In the genomic region with DNA sequence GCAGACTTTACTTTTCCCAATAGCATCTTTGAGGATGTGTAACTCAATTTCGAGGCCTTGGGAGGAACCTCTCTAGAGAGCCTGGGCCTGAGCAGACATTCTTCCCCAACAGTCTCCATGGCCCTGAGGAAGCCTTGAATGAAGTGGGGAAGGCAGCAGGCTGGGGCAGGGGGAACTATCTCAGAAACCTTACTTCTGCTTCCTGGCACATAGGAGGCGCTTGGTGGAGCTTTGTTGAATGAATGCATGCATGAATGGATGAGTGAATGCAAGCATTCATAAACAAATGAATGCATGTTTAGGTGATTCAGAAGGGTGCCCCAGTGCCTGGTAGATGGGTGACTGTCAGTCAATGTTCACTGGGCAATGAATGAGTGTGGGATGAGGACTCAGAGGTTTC, we compare ENCODE assay signal across 15 cellular contexts. TPM values are rescaled to one million over a fixed set of nuclear protein-coding genes. Genes with fewer than 3 reads are reported as not detected.
DNase-seq lines count a peak whose midpoint lies in the region; ATAC-seq and TF ChIP-seq lines count a peak whose summit lies in the region.
"Had no signal": no experiment of that assay in that cellular context is flagged by ENCODE, and none has a peak within 500 bp of the region (broad histone marks: within the 10 kb centered on the region; RNA-seq: fewer than 3 reads in every experiment).

No MANE protein-coding gene starts in this region.

- peak; percentile 43 to 60 for ATAC-seq in lower lobe of right lung
- no peak for ATAC-seq in HG02798 (IDR thresholded peaks at IDR 0.05; ENCODE audit: poor library complexity, unreplicated experiment)
- ATAC-seq in psoas muscle: no peak
- no peak for ATAC-seq in GM21381 (IDR thresholded peaks at IDR 0.05; ENCODE audit: unreplicated experiment)

- intact Hi-C loops in lower lobe of right lung (cut with DNase I): no loop called here
- intact Hi-C loops in psoas muscle (cut with DNase I): no loop called here

- CTCF ChIA-PET in GM10248 (lab: Yijun Ruan, JAX): interaction anchor here (0.9 to 2.0 kb wide), 2 partner anchors 8 to 57 kb away, joined by 3 to 5 read pairs; no protein-coding TSS in a partner anchor

- no peak overlapping the region for H3K4me3 ChIP-seq in lower lobe of right lung
- H3K4me3 ChIP-seq in psoas muscle: no peak overlapping the region
- H3K4me3 ChIP-seq: stomach had no signal

- no peak overlapping the region for H3K27ac ChIP-seq in lower lobe of right lung
- H3K27ac ChIP-seq in psoas muscle: no peak overlapping the region
- H3K27ac ChIP-seq: HL-60 had no signal

- TF ChIP-seq CTCF in GM10248 (IDR thresholded peaks at IDR 0.05; ENCODE audit: control extremely low read depth, extremely low read depth, low read depth, missing control alignments) (no peak), lower lobe of right lung (IDR thresholded peaks at IDR 0.05) (no peak), psoas muscle (IDR thresholded peaks at IDR 0.05) (no peak)

- H3K9me3 ChIP-seq in lower lobe of right lung: no peaks in the 10 kb centered on the region
- H3K9me3 ChIP-seq in psoas muscle: no peaks in the 10 kb centered on the region
- H3K9me3 ChIP-seq: stomach had no signal

- DNase-seq in ACHN: peak; percentile 2
- peak; percentile 19 for DNase-seq in GM10248 (ENCODE audit: extremely low spot score)
- DNase-seq in SKM-1 treated with dmso at 0.1 percent for 144 hours (lab: John Stamatoyannopoulos, UW; ENCODE audit: unreplicated experiment): peak; percentile 36
- DNase-seq in lower lobe of right lung: no peak
- no peak for DNase-seq in psoas muscle
- no peak for DNase-seq in iPS-NIHi7 (ENCODE audit: extremely low spot score)
- DNase-seq: amygdala; CD4-positive, alpha-beta memory T cell; dermis blood vessel endothelial cell; NCI-H2227 treated with DMSO at 0.1 percent for 48 hours; retina; stomach had no signal

- H3K36me3 ChIP-seq in lower lobe of right lung: no peaks in the 10 kb centered on the region
- H3K36me3 ChIP-seq in psoas muscle (ENCODE audit: insufficient read depth in 1 of 2, low read depth in 1 of 2): no peaks in the 10 kb centered on the region
- H3K36me3 ChIP-seq: stomach had no signal

- H3K4me1 ChIP-seq in lower lobe of right lung (peaks cover 22% of the 10 kb centered on the region), psoas muscle (no peaks in the 10 kb centered on the region)

- POLR2A ChIA-PET in GM10248 (lab: Yijun Ruan, JAX): no interaction called here

- in situ Hi-C loops in ACHN (cut with HindIII; ENCODE audit: low pct_ligation_motif_present, low pct_unique_long_range_greater_than_20kb, low sequenced_read_pairs): no loop called here

- WGBS in psoas muscle, 3 donors: 91 to 97% (median 96%) methylated on average over 2 of the region's 2 CpGs

- no peaks in the 10 kb centered on the region for H3K27me3 ChIP-seq in lower lobe of right lung (ENCODE audit: low read depth)
- H3K27me3 ChIP-seq in psoas muscle (ENCODE audit: insufficient read depth in 3 of 3, low read length in 2 of 3): no peaks in the 10 kb centered on the region
- H3K27me3 ChIP-seq: stomach had no signal

RNA-seq across cellular contexts. Expression of a gene that starts 58.3 kb away (rescaled TPM):
- total RNA-seq in lower lobe of right lung: 3.5 TPM
- 1 to 10 TPM; 1.7 to 2.6 (median 2.4) TPM for total RNA-seq in psoas muscle
- 1 to 10 TPM in 1 of 3 donors, under 1 TPM in 2; 0.83 to 1.4 (median 0.95) TPM for polyA plus RNA-seq in psoas muscle
- polyA plus RNA-seq: CD4-positive, alpha-beta memory T cell had no signal

Comparison
In these comparisons a context has a peak if more than half of its experiments do, and no peak if none do; other contexts are left out.
1. DNase-seq: peak in ACHN (single experiment), GM10248 (single experiment) and SKM-1 treated with dmso at 0.1 percent for 144 hours (single experiment); none in lower lobe of right lung (single experiment), psoas muscle (0 of 2) and iPS-NIHi7 (single experiment).
2. ATAC-seq: peak in lower lobe of right lung (2 of 2); none in HG02798 (single experiment), psoas muscle (0 of 4) and GM21381 (single experiment).